In genomic region chr3:31567036-31567435, GRCh38 we compare ENCODE assay signal across 8 cellular contexts. TPM values are rescaled to one million over a fixed set of nuclear protein-coding genes. Genes with fewer than 3 reads are reported as not detected.
DNase-seq lines count a peak whose midpoint lies in the region; ATAC-seq and TF ChIP-seq lines count a peak whose summit lies in the region.

No MANE protein-coding gene starts in this region.

- peak; percentile 73 for TF ChIP-seq CTCF in DND-41 (IDR thresholded peaks at IDR 0.05; ENCODE audit: borderline replicate concordance, extremely low read depth, low read length, poor library complexity, severe bottlenecking)
- peak; percentile 48 for TF ChIP-seq CTCF in GM20000 (IDR thresholded peaks at IDR 0.05; ENCODE audit: extremely low read depth, missing control alignments)
- TF ChIP-seq CTCF in left lung (IDR thresholded peaks at IDR 0.05), result no peak

- ATAC-seq in DND-41 (ENCODE audit: insufficient read depth, low read depth) (peak; percentile 63), T-helper 17 cell (peak; percentile 77), left lung (peak; percentile 13), HG02970 (IDR thresholded peaks at IDR 0.05; ENCODE audit: low FRiP score, unreplicated experiment) (no peak)

- no peaks in the 10 kb centered on the region for H3K27me3 Mint-ChIP-seq in T-helper 17 cell

- H3K9ac ChIP-seq in DND-41 (ENCODE audit: low read depth, low read length), result no peak overlapping the region

- DNase-seq in DND-41, result peak; percentile 20
- DNase-seq in GM20000 (ENCODE audit: low spot score), result peak; percentile 11
- DNase-seq in T-helper 17 cell, result no peak
- no peak for DNase-seq in left lung
- DNase-seq in stimulated activated naive CD4-positive, alpha-beta T cell treated with Interleukin-2 at 50 U/mL for 16 hours (lab: John Stamatoyannopoulos, UW), result no peak
- DNase-seq in GM19238 (ENCODE audit: insufficient read length, low spot score), result no peak
- no peak for DNase-seq in KBM-7

- H3K36me3 ChIP-seq in DND-41 (ENCODE audit: insufficient read depth, low read length), result no peaks in the 10 kb centered on the region
- H3K36me3 ChIP-seq in left lung, result no peaks in the 10 kb centered on the region

- H3K4me2 ChIP-seq in DND-41 (ENCODE audit: insufficient read depth, low read length), result no peak overlapping the region

- H3K27ac ChIP-seq in DND-41 (ENCODE audit: low read length) (peak overlapping the region; percentile 12; the same call in 1 of the 2 replicates), left lung (no peak overlapping the region)

- H3K27me3 ChIP-seq in DND-41 (ENCODE audit: insufficient read depth, low read length, poor library complexity) (no peaks in the 10 kb centered on the region), left lung (no peaks in the 10 kb centered on the region)

- H4K20me1 ChIP-seq in DND-41 (ENCODE audit: insufficient read depth, low read length), result peaks cover 90% of the 10 kb centered on the region

- no peak overlapping the region for H2AFZ ChIP-seq in DND-41 (ENCODE audit: low read depth, low read length)

- H3K4me3 Mint-ChIP-seq in T-helper 17 cell, result peak overlapping the region; percentile 49

- H3K36me3 Mint-ChIP-seq in T-helper 17 cell (ENCODE audit: low read depth), result no peaks in the 10 kb centered on the region

- peaks cover 68% of the 10 kb centered on the region for H3K4me1 Mint-ChIP-seq in T-helper 17 cell

- peaks cover 97% of the 10 kb centered on the region for H3K79me2 ChIP-seq in DND-41 (ENCODE audit: insufficient read depth, low read length)

- H3K4me3 ChIP-seq in DND-41 (ENCODE audit: low read depth in 1 of 2, low read length in 2 of 2) (no peak overlapping the region), left lung (no peak overlapping the region)

- H3K4me1 ChIP-seq in DND-41 (ENCODE audit: insufficient read depth, low read length) (peaks cover 40% of the 10 kb centered on the region), left lung (peaks cover 0 to 49% of the 10 kb centered on the region in 2 donors)

- in situ Hi-C loops in KBM-7 (cut with MboI; ENCODE audit: low pct_unique_long_range_greater_than_20kb, low sequenced_read_pairs), result no loop called here

- H3K27ac Mint-ChIP-seq in T-helper 17 cell, result no peak overlapping the region

- H3K9me3 ChIP-seq in DND-41 (ENCODE audit: insufficient read depth, low read length, severe bottlenecking) (no peaks in the 10 kb centered on the region), T-helper 17 cell (ENCODE audit: control insufficient read depth, low read length, poor library complexity, severe bottlenecking) (no peaks in the 10 kb centered on the region), left lung (no peaks in the 10 kb centered on the region)

- intact Hi-C loops in left lung (cut with DNase I), result no loop called here

RNA-seq across cellular contexts. Expression of gene STT3B, which starts 34.3 kb away (rescaled TPM):
- total RNA-seq in T-helper 17 cell (100 to 1,000 TPM; 125 to 151 TPM), left lung (100 to 1,000 TPM; 127 to 139 TPM)

Comparison
In these comparisons a context has a peak if more than half of its experiments do, and no peak if none do; other contexts are left out.
1. DNase-seq: peak in DND-41 (single experiment) and GM20000 (single experiment); none in T-helper 17 cell (0 of 3), left lung (0 of 2), stimulated activated naive CD4-positive, alpha-beta T cell treated with Interleukin-2 at 50 U/mL for 16 hours (single experiment), GM19238 (single experiment) and KBM-7 (single experiment).
2. CTCF ChIP-seq: peak in DND-41 (single experiment) and GM20000 (single experiment); none in left lung (0 of 2).